Comparison of ENCODE assay signal across 22 cellular contexts in the genomic region with DNA sequence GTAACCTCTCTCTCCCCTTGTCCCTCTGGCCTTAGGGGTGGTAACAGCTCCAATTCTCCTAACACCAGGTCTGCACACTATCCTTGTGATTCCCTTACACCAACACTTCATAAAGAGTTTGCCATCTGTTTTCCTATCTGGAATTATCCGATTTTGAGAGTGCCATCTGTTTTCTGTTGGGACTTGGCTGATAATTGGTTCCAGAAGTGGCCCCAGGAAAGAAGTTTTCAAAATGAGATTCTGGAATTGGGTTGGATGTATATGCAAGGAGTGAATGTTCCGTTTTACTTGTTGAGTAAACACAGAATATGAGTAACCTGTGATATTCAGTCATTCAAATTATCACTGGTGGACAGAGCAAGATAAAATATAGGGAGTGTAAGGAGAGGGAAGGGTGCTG.
"Had no signal": no experiment of that assay in that cellular context is flagged by ENCODE, and none has a peak within 500 bp of the region (broad histone marks: within the 10 kb centered on the region; RNA-seq: fewer than 3 reads in every experiment).

No MANE protein-coding gene starts in this region.

- H3K27me3 ChIP-seq: body of pancreas, colonic mucosa had no signal

- H3K9me3 Mint-ChIP-seq: natural killer cell had no signal

- DNase-seq: activated B cell treated with CpG ODN at 0.5 μM for 24 hours; activated CD4-positive, alpha-beta T cell treated with anti-CD3 and anti-CD28 coated beads for 48 hours; activated CD8-positive, alpha-beta memory T cell treated with anti-CD3 and anti-CD28 coated beads, Interleukin-2, amount 50 U/mL, for 4 hours; activated CD8-positive, alpha-beta T cell treated with anti-CD3 and anti-CD28 coated beads, Interleukin-2, amount 10 ng/mL, durations not matched to agents 7 days and 5 days; activated effector memory CD4-positive, alpha-beta T cell treated with anti-CD3 and anti-CD28 coated beads, Interleukin-2, amount 50 U/mL, for 16 hours; activated T-cell treated with anti-CD3 and anti-CD28 coated beads, Interleukin-2, amount 50 U/mL, for 48 hours; amygdala; body of pancreas; caudate nucleus; colonic mucosa; foreskin melanocyte; head of caudate nucleus; immature natural killer cell; mesenchymal stem cell; natural killer cell; nucleus accumbens; stimulated activated CD4-positive, alpha-beta T cell treated with anti-CD3 and anti-CD28 coated beads, Interleukin-15, amount 100 ng/mL, for 24 hours; stimulated activated CD4-positive, alpha-beta T cell treated with anti-CD3 and anti-CD28 coated beads, Interleukin-4, amount 100 ng/mL, for 1 hour; stimulated activated naive B cell treated with anti-CD40 and anti-IgM and Interleukin-4, amounts not matched to agents 10 μg/mL and 1 μg/mL and 100 μg/mL, for 72 hours; substantia nigra had no signal

- H3K36me3 ChIP-seq: colonic mucosa had no signal

- H3K9me3 ChIP-seq: body of pancreas, colonic mucosa had no signal

- H3K36me3 Mint-ChIP-seq: immature natural killer cell, natural killer cell, type B pancreatic cell had no signal

- H3K27ac Mint-ChIP-seq: activated B cell treated with CpG ODN at 0.5 μM for 24 hours; activated CD8-positive, alpha-beta T cell treated with anti-CD3 and anti-CD28 coated beads, Interleukin-2, amount 10 ng/mL, durations not matched to agents 7 days and 5 days; activated naive CD4-positive, alpha-beta T cell treated with anti-CD3 and anti-CD28 coated beads, Interleukin-2, amount 50 U/mL, for 72 hours; immature natural killer cell; natural killer cell; stimulated activated naive B cell treated with anti-CD40 and anti-IgM and Interleukin-4, amounts not matched to agents 10 μg/mL and 1 μg/mL and 100 μg/mL, for 72 hours; type B pancreatic cell had no signal

- H3K27me3 Mint-ChIP-seq: activated B cell treated with CpG ODN at 0.5 μM for 24 hours, type B pancreatic cell had no signal

- H3K4me1 Mint-ChIP-seq: activated B cell treated with CpG ODN at 0.5 μM for 24 hours, immature natural killer cell, natural killer cell had no signal

- H3K27ac ChIP-seq: body of pancreas, colonic mucosa had no signal

- H3K4me3 Mint-ChIP-seq: activated B cell treated with CpG ODN at 0.5 μM for 24 hours; activated CD8-positive, alpha-beta T cell treated with anti-CD3 and anti-CD28 coated beads, Interleukin-2, amount 10 ng/mL, durations not matched to agents 7 days and 5 days; immature natural killer cell; natural killer cell; stimulated activated naive B cell treated with anti-CD40 and anti-IgM and Interleukin-4, amounts not matched to agents 10 μg/mL and 1 μg/mL and 100 μg/mL, for 72 hours; type B pancreatic cell had no signal

- H3K4me3 ChIP-seq: body of pancreas, colonic mucosa had no signal

- H3K4me1 ChIP-seq: body of pancreas, colonic mucosa had no signal
